8 cellular contexts compared by ENCODE assay signal in the genomic region with DNA sequence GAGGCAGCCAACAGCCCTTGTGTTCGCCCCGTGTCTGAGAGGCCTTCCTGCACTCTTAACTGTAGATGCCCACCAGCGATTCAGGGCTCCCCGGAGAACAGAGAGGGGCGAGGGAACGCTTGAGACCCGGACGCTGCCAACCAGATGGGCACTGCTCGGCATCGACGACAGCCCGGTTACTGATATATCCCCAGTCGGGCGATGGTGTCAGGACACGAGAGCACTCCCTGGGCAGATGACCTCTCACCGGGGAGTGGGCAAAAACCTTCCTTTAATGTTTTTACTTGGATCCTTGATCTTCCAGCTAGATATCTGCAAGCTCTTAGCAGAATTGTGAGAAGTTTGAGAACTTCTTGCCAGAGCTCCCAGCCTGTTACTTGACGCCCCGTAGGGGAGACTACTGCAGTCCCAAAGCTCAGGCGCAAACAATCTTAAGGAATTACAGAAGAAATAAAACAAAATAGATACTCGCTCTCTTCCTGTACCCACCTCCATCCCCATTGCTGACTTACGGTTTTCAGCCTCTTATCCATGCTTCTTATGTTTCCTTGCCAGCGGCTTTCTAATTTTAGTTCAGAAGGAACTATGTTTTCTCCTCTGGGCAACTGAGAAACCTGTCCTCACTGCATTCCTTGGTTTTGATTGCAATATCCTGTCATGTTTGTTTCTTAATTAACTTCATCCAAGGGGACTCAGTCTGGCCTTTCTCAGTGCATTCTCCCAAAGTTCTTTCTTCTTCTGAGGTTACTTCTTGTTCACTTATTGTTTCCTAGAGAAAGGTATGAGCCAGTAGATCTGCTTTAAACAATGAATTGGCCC. TPM values are rescaled to one million over a fixed set of nuclear protein-coding genes. Genes with fewer than 3 reads are reported as not detected.
DNase-seq lines count a peak whose midpoint lies in the region; ATAC-seq and TF ChIP-seq lines count a peak whose summit lies in the region.

No MANE protein-coding gene starts in this region.

- DNase-seq in activated CD4-positive, alpha-beta T cell treated with anti-CD3 and anti-CD28 coated beads for 36 hours, result no peak
- no peak for DNase-seq in activated CD4-positive, alpha-beta T cell treated with anti-CD3 and anti-CD28 coated beads for 1 hour
- DNase-seq in T-cell, result peak in 1 of 34 experiments; percentile 35
- peak; percentile 17 for DNase-seq in fibroblast of pulmonary artery (ENCODE audit: low read depth)
- DNase-seq in retinal pigment epithelial cell (ENCODE audit: low read depth), result no peak
- no peak for DNase-seq in HEK293T (ENCODE audit: extremely low spot score)

- peaks cover 16% of the 10 kb centered on the region for H3K36me3 Mint-ChIP-seq in activated CD4-positive, alpha-beta T cell treated with anti-CD3 and anti-CD28 coated beads for 36 hours (ENCODE audit: low read depth)
- peaks cover 8% of the 10 kb centered on the region for H3K36me3 Mint-ChIP-seq in T-cell

- peaks cover 44% of the 10 kb centered on the region for H3K4me1 Mint-ChIP-seq in activated CD4-positive, alpha-beta T cell treated with anti-CD3 and anti-CD28 coated beads for 36 hours
- H3K4me1 Mint-ChIP-seq in T-cell, result peaks cover 51 to 59% (median 57%) of the 10 kb centered on the region in 3 donors

- H3K27ac Mint-ChIP-seq in activated CD4-positive, alpha-beta T cell treated with anti-CD3 and anti-CD28 coated beads for 36 hours, result peak overlapping the region; percentile 96
- H3K27ac Mint-ChIP-seq in T-cell, result peak overlapping the region; percentile 94 to 96

- CTCF ChIA-PET in activated CD4-positive, alpha-beta T cell treated with anti-CD3 and anti-CD28 coated beads for 36 hours (lab: Charles Lee), result interaction anchor here (0.6 to 1.1 kb wide), 7 partner anchors 22 to 74 kb away, joined by 3 to 6 read pairs (median 4); partner anchors contain the start of genes CDK5RAP3 and SCRN2
- CTCF ChIA-PET in T-cell (lab: Charles Lee) (no interaction called here), HEK293T (lab: Yijun Ruan, JAX) (interaction anchor here (0.9 kb wide), 1 partner anchor 55 kb away, joined by 3 read pairs; no protein-coding TSS in a partner anchor)

- TF ChIP-seq CTCF in fibroblast of pulmonary artery (IDR thresholded peaks at IDR 0.05; ENCODE audit: low read length, missing control alignments) (no peak), retinal pigment epithelial cell (conservative IDR thresholded peaks at IDR 0.05; ENCODE audit: low read depth, low read length) (no peak)

- intact Hi-C loops in activated CD4-positive, alpha-beta T cell treated with anti-CD3 and anti-CD28 coated beads for 36 hours (cut with DNase I, micrococcal nuclease), result loop anchor here (1.0 to 5.0 kb wide), 11 partner anchors 44 to 995 kb away; partner anchors contain the start of genes PNPO (in 2 of the 2), ATP5MC1 (in 1 of the 2), CBX1 (in 1 of the 2) and KPNB1 (in 1 of the 2)

- H3K4me3 ChIP-seq in fibroblast of pulmonary artery (replicated peaks; ENCODE audit: low read depth, low read length), result peak overlapping the region; percentile 68
- H3K4me3 ChIP-seq in retinal pigment epithelial cell (ENCODE audit: low read length), result peak overlapping the region; percentile 71

- POLR2A ChIA-PET in activated CD4-positive, alpha-beta T cell treated with anti-CD3 and anti-CD28 coated beads for 36 hours (lab: Charles Lee), result interaction anchor here (0.5 kb wide), 1 partner anchor 204 kb away, joined by 3 read pairs; no protein-coding TSS in a partner anchor
- POLR2A ChIA-PET in T-cell (lab: Charles Lee) (no interaction called here), HEK293T (lab: Yijun Ruan, JAX) (interaction anchor here (1.1 kb wide), 1 partner anchor 12 kb away, joined by 3 read pairs; no protein-coding TSS in a partner anchor)

- no peaks in the 10 kb centered on the region for H3K9me3 Mint-ChIP-seq in activated CD4-positive, alpha-beta T cell treated with anti-CD3 and anti-CD28 coated beads for 36 hours (ENCODE audit: low read depth)
- H3K9me3 Mint-ChIP-seq in T-cell, result no peaks in the 10 kb centered on the region

- ATAC-seq in activated CD4-positive, alpha-beta T cell treated with anti-CD3 and anti-CD28 coated beads for 36 hours, result no peak
- ATAC-seq in T-cell (replicated peaks in 1 of 4) (no peak), GM18858 (IDR thresholded peaks at IDR 0.05; ENCODE audit: unreplicated experiment) (no peak), GM21515 (IDR thresholded peaks at IDR 0.05; ENCODE audit: unreplicated experiment) (no peak)

- peak overlapping the region; percentile 96 for H3K4me3 Mint-ChIP-seq in activated CD4-positive, alpha-beta T cell treated with anti-CD3 and anti-CD28 coated beads for 36 hours
- H3K4me3 Mint-ChIP-seq in T-cell, result peak overlapping the region; percentile 90 to 98 (median 94)

- no peaks in the 10 kb centered on the region for H3K27me3 Mint-ChIP-seq in activated CD4-positive, alpha-beta T cell treated with anti-CD3 and anti-CD28 coated beads for 36 hours
- no peaks in the 10 kb centered on the region for H3K27me3 Mint-ChIP-seq in T-cell

TF ChIP-seq in HEK293T, 16 proteins besides CTCF, POLR2A, EP300 and RAD21:
- TF ChIP-seq SP1 (IDR thresholded peaks at IDR 0.05) (no peak), HDGF (IDR thresholded peaks at IDR 0.05; ENCODE audit: borderline replicate concordance) (no peak), CTBP1 (IDR thresholded peaks at IDR 0.05; ENCODE audit: borderline replicate concordance) (no peak), FOXA1 (IDR thresholded peaks at IDR 0.05) (no peak), ELF4 (IDR thresholded peaks at IDR 0.05) (no peak), PKNOX1 (IDR thresholded peaks at IDR 0.05) (no peak), FOXM1 (IDR thresholded peaks at IDR 0.05; ENCODE audit: borderline replicate concordance) (no peak), NFRKB (IDR thresholded peaks at IDR 0.05) (no peak), L3MBTL2 (conservative IDR thresholded peaks at IDR 0.05) (no peak), SUZ12 (IDR thresholded peaks at IDR 0.05) (no peak), ARNT (IDR thresholded peaks at IDR 0.05) (no peak), LEF1 (IDR thresholded peaks at IDR 0.05; ENCODE audit: borderline replicate concordance) (no peak), BHLHE40 (IDR thresholded peaks at IDR 0.05; ENCODE audit: borderline replicate concordance) (no peak)

RNA-seq across cellular contexts. Expression of gene SP2, which starts 0.8 kb away (rescaled TPM):
- total RNA-seq in activated CD4-positive, alpha-beta T cell treated with anti-CD3 and anti-CD28 coated beads for 36 hours, result 10 to 100 TPM; 15.7 to 19.8 TPM
- 10 to 100 TPM; 27.1 to 41.6 (median 32.8) TPM for total RNA-seq in T-cell

RNA-seq across cellular contexts. Expression of gene PNPO, which starts 44.5 kb away (rescaled TPM):
- 10 to 100 TPM; 29.7 to 41.0 TPM for total RNA-seq in activated CD4-positive, alpha-beta T cell treated with anti-CD3 and anti-CD28 coated beads for 36 hours
- 10 to 100 TPM; 10.3 to 18.5 (median 15.7) TPM for total RNA-seq in T-cell

RNA-seq across cellular contexts. Expression of gene SP6, which starts 45.9 kb away (rescaled TPM):
- under 1 TPM; 0.07 to 0.14 TPM for total RNA-seq in activated CD4-positive, alpha-beta T cell treated with anti-CD3 and anti-CD28 coated beads for 36 hours
- under 1 TPM; 0.10 to 0.26 (median 0.13) TPM for total RNA-seq in T-cell

RNA-seq across cellular contexts. Expression of gene SCRN2, which starts 55.8 kb away (rescaled TPM):
- total RNA-seq in activated CD4-positive, alpha-beta T cell treated with anti-CD3 and anti-CD28 coated beads for 36 hours, result 10 to 100 TPM; 21.5 to 25.2 TPM
- 10 to 100 TPM; 27.0 to 44.3 (median 40.6) TPM for total RNA-seq in T-cell

Comparison
In these comparisons a context has a peak if more than half of its experiments do, and no peak if none do; other contexts are left out.
1. CTCF ChIA-PET loops: an anchor here in activated CD4-positive, alpha-beta T cell treated with anti-CD3 and anti-CD28 coated beads for 36 hours (0.6 to 1.1 kb wide) and HEK293T (0.9 kb wide); none called in T-cell.
2. POLR2A ChIA-PET loops: an anchor here in activated CD4-positive, alpha-beta T cell treated with anti-CD3 and anti-CD28 coated beads for 36 hours (0.5 kb wide) and HEK293T (1.1 kb wide); none called in T-cell.